1 cellular context compared by ENCODE assay signal in the genomic region with DNA sequence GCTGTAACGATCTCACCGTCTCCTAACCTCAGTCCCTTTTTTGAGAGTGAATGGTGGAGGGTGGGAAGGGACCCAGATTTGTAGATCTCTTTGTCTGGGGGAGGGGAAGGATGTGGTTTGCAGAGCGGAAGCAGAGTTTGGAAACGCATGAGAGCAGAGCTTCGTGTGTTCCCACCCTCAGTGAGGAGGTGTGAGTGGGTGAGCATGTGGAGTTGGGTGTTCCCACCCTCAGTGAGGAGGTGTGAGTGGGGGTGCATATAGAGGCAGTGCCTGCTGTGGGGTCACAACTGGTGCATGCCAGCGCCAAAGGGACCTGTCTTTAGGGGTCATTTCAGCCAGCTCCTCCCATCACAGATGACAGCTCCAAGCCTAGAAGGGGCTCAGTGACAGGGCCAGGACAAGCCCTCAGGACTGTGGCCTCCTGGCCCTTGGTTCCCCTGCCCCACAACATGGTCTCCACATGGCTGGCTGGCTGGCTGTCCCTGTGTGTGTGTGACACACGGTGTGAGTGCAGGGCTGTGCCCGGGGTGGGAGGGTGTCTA.
TF ChIP-seq lines count a peak whose summit lies in the region.

No MANE protein-coding gene starts in this region.

TF ChIP-seq in IMR-90, 13 proteins besides CTCF, POLR2A, EP300 and RAD21:
- TF ChIP-seq SMC3 (IDR thresholded peaks at IDR 0.05; ENCODE audit: low read depth, low read length) (no peak), CHD1 (IDR thresholded peaks at IDR 0.05; ENCODE audit: low read depth, low read length) (no peak), CEBPB (IDR thresholded peaks at IDR 0.05; ENCODE audit: low read depth, low read length) (no peak), MXI1 (IDR thresholded peaks at IDR 0.05; ENCODE audit: borderline replicate concordance, low read depth, low read length) (no peak), FOS (IDR thresholded peaks at IDR 0.05; ENCODE audit: low read depth, low read length) (no peak), BHLHE40 (IDR thresholded peaks at IDR 0.05; ENCODE audit: low read depth, low read length) (no peak), USF2 (IDR thresholded peaks at IDR 0.05; ENCODE audit: low read depth, low read length) (no peak), RFX5 (IDR thresholded peaks at IDR 0.05; ENCODE audit: low read depth, low read length) (no peak), NFE2L2 (IDR thresholded peaks at IDR 0.05; ENCODE audit: low read depth, low read length) (no peak)
- TF ChIP-seq, protein P1, sequence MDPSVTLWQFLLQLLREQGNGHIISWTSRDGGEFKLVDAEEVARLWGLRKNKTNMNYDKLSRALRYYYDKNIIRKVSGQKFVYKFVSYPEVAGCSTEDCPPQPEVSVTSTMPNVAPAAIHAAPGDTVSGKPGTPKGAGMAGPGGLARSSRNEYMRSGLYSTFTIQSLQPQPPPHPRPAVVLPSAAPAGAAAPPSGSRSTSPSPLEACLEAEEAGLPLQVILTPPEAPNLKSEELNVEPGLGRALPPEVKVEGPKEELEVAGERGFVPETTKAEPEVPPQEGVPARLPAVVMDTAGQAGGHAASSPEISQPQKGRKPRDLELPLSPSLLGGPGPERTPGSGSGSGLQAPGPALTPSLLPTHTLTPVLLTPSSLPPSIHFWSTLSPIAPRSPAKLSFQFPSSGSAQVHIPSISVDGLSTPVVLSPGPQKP (IDR thresholded peaks at IDR 0.05; ENCODE audit: borderline replicate concordance, low read depth, low read length), result no peak
